ENCODE assay signal across 2 cellular contexts in the genomic region with DNA sequence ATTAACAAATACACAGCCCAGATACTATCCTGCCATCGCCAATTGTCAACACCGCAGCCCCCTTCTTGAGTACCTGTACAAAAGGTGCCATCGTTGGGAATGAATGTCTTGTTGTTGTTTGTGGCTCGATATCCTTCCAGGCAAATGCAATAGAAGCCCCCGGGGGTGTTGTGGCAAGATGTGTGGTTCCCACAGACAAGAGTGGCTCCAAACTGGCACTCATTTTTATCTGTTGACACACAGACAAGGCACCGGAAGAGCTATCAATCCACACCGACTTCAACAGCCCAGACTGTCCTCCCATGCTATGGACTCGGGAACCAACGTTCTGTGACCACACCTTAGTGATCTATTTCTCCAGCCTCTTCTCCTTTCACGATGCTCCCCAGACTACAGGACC.
TF ChIP-seq lines count a peak whose summit lies in the region.

No MANE protein-coding gene starts in this region.

TF ChIP-seq in HepG2, 621 proteins besides CTCF, POLR2A, EP300 and RAD21 (continues in another document):
- no peak for TF ChIP-seq ZNF574 (CRISPR knock-in tag; IDR thresholded peaks at IDR 0.05)
- TF ChIP-seq HDAC2 (CRISPR knock-in tag; IDR thresholded peaks at IDR 0.05), result no peak
- TF ChIP-seq, protein P1, sequence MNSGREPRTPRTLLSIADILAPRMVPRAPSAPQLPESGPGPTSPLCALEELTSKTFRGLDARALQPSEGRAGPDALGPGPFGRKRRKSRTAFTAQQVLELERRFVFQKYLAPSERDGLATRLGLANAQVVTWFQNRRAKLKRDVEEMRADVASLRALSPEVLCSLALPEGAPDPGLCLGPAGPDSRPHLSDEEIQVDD (CRISPR knock-in tag; IDR thresholded peaks at IDR 0.05; ENCODE audit: borderline replicate concordance), result no peak
- no peak for TF ChIP-seq ZNF407 (CRISPR knock-in tag; IDR thresholded peaks at IDR 0.05; ENCODE audit: not compliant biosample characterization)
- TF ChIP-seq ZFYVE20 (CRISPR knock-in tag; IDR thresholded peaks at IDR 0.05; ENCODE audit: borderline replicate concordance, low read depth), result no peak
- TF ChIP-seq ZBTB38 (CRISPR knock-in tag; IDR thresholded peaks at IDR 0.05), result no peak
- no peak for TF ChIP-seq ZBTB25 (CRISPR knock-in tag; IDR thresholded peaks at IDR 0.05)

TF ChIP-seq in WTC11, 78 proteins besides CTCF, POLR2A, EP300 and RAD21:
- TF ChIP-seq FOXP1 (CRISPR knock-in tag; IDR thresholded peaks at IDR 0.05; ENCODE audit: borderline replicate concordance), result no peak
- TF ChIP-seq, protein P2, sequence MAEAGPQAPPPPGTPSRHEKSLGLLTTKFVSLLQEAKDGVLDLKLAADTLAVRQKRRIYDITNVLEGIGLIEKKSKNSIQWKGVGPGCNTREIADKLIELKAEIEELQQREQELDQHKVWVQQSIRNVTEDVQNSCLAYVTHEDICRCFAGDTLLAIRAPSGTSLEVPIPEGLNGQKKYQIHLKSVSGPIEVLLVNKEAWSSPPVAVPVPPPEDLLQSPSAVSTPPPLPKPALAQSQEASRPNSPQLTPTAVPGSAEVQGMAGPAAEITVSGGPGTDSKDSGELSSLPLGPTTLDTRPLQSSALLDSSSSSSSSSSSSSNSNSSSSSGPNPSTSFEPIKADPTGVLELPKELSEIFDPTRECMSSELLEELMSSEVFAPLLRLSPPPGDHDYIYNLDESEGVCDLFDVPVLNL (CRISPR knock-in tag; IDR thresholded peaks at IDR 0.05; ENCODE audit: borderline replicate concordance, low read depth), result no peak
